In the genomic region with DNA sequence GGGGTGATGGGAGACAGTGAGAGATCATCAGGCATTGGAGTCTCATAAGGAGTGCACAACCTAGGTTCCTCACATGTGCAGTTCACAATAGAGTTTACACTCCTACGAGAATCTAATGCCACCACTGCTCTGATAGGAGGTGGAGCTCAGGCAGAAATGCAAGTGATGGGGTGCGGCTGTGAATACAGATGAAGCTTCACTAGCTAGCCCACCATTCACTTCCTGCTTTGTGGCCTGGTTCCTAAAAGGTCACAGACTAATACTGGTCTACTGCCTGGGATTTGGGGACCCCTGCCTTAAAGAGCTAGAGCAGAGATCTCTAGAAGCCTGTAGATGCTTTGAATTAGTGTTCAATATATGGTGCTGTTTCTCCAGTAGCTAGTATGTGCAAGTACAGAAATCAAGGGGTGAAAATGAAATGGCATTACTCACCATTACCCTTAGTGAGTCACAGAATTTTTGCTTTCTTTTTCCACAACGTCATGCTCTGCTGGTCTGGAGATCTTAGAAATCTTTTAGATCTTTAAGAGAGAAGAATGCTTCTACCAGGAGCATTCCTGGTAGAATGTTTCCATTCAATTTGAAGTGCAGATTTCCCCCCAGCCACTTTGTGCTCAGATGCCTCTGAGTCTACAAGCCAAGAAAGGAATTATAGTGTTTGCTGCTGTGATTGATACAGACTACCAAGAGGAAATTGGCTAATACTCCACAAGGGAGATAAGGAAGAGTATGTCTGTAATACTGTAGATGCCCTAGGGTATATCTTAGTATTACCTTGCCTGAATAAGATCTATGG, we compare ENCODE assay signal across 9 cellular contexts.
A peak's percentile ranks its signal among the peaks of the same experiment; 100 is the strongest.
DNase-seq lines count a peak whose midpoint lies in the region; ATAC-seq and TF ChIP-seq lines count a peak whose summit lies in the region.
"Had no signal": no experiment of that assay in that cellular context is flagged by ENCODE, and none has a peak within 500 bp of the region (broad histone marks: within the 10 kb centered on the region; RNA-seq: fewer than 3 reads in every experiment).

No MANE protein-coding gene starts in this region.

- no peak overlapping the region for H3K4me3 ChIP-seq in uterus

- H3K36me3 ChIP-seq in uterus: no peaks in the 10 kb centered on the region

- intact Hi-C loops in activated T-helper 2 cell treated with anti-CD3 and anti-CD28 coated beads, Interferon-gamma antibody, Interleukin-2, Interleukin-4, amounts not matched to agents 10 μg/mL and 5 μg/mL and 100 μg/mL, durations not matched to agents 14 hours and 24 hours and 36 hours (cut with micrococcal nuclease): no loop called here
- intact Hi-C loops in uterus (cut with DNase I; ENCODE audit: low total_unique reads): no loop called here

- no peak overlapping the region for H3K27ac Mint-ChIP-seq in activated T-helper 2 cell treated with anti-CD3 and anti-CD28 coated beads, Interferon-gamma antibody, Interleukin-2, Interleukin-4, amounts not matched to agents 10 μg/mL and 5 μg/mL and 100 μg/mL, durations not matched to agents 14 hours and 24 hours and 36 hours

- ATAC-seq in GM18517 (IDR thresholded peaks at IDR 0.05; ENCODE audit: unreplicated experiment): peak; percentile 56
- ATAC-seq in HG02763 (IDR thresholded peaks at IDR 0.05; ENCODE audit: unreplicated experiment): peak; percentile 71

- no peak for TF ChIP-seq CTCF in uterus (IDR thresholded peaks at IDR 0.05)

- DNase-seq in RKO (ENCODE audit: low spot score): peak; percentile 85
- DNase-seq in kidney tubule cell (ENCODE audit: low spot score): peak; percentile 87
- DNase-seq in activated T-helper 2 cell treated with anti-CD3 and anti-CD28 coated beads, Interferon-gamma antibody, Interleukin-2, Interleukin-4, amounts not matched to agents 10 μg/mL and 5 μg/mL and 100 μg/mL, durations not matched to agents 14 hours and 24 hours and 36 hours (ENCODE audit: low spot score): no peak
- no peak for DNase-seq in uterus
- no peak for DNase-seq in HuH-7.5 (ENCODE audit: low spot score)
- no peak for DNase-seq in NCI-H2029 (lab: John Stamatoyannopoulos, UW)
- DNase-seq: NCI-H82 had no signal

- H3K4me3 Mint-ChIP-seq in activated T-helper 2 cell treated with anti-CD3 and anti-CD28 coated beads, Interferon-gamma antibody, Interleukin-2, Interleukin-4, amounts not matched to agents 10 μg/mL and 5 μg/mL and 100 μg/mL, durations not matched to agents 14 hours and 24 hours and 36 hours (ENCODE audit: low read depth): no peak overlapping the region

- no peaks in the 10 kb centered on the region for H3K9me3 Mint-ChIP-seq in activated T-helper 2 cell treated with anti-CD3 and anti-CD28 coated beads, Interferon-gamma antibody, Interleukin-2, Interleukin-4, amounts not matched to agents 10 μg/mL and 5 μg/mL and 100 μg/mL, durations not matched to agents 14 hours and 24 hours and 36 hours

- no peak for TF ChIP-seq POLR2A in uterus (IDR thresholded peaks at IDR 0.05)

- H3K36me3 Mint-ChIP-seq in activated T-helper 2 cell treated with anti-CD3 and anti-CD28 coated beads, Interferon-gamma antibody, Interleukin-2, Interleukin-4, amounts not matched to agents 10 μg/mL and 5 μg/mL and 100 μg/mL, durations not matched to agents 14 hours and 24 hours and 36 hours (ENCODE audit: low read depth): no peaks in the 10 kb centered on the region

- no peaks in the 10 kb centered on the region for H3K9me3 ChIP-seq in uterus

- H3K27me3 Mint-ChIP-seq in activated T-helper 2 cell treated with anti-CD3 and anti-CD28 coated beads, Interferon-gamma antibody, Interleukin-2, Interleukin-4, amounts not matched to agents 10 μg/mL and 5 μg/mL and 100 μg/mL, durations not matched to agents 14 hours and 24 hours and 36 hours (ENCODE audit: low read depth): no peaks in the 10 kb centered on the region

- no peak overlapping the region for H3K27ac ChIP-seq in uterus

- H3K27me3 ChIP-seq in uterus: no peaks in the 10 kb centered on the region

- H3K4me1 ChIP-seq in uterus: no peaks in the 10 kb centered on the region

- H3K4me1 Mint-ChIP-seq in activated T-helper 2 cell treated with anti-CD3 and anti-CD28 coated beads, Interferon-gamma antibody, Interleukin-2, Interleukin-4, amounts not matched to agents 10 μg/mL and 5 μg/mL and 100 μg/mL, durations not matched to agents 14 hours and 24 hours and 36 hours (ENCODE audit: low read depth): no peaks in the 10 kb centered on the region

Comparison
In these comparisons a context has a peak if more than half of its experiments do, and no peak if none do; other contexts are left out.
1. DNase-seq: peak in RKO (single experiment) and kidney tubule cell (single experiment); none in activated T-helper 2 cell treated with anti-CD3 and anti-CD28 coated beads, Interferon-gamma antibody, Interleukin-2, Interleukin-4, amounts not matched to agents 10 μg/mL and 5 μg/mL and 100 μg/mL, durations not matched to agents 14 hours and 24 hours and 36 hours (single experiment), uterus (0 of 2), HuH-7.5 (single experiment) and NCI-H2029 (single experiment).